Comparison of ENCODE assay signal across 22 cellular contexts in genomic region chr2:233139875-233140585, GRCh38.
DNase-seq lines count a peak whose midpoint lies in the region; ATAC-seq, FAIRE-seq and TF ChIP-seq lines count a peak whose summit lies in the region.
"Had no signal": no experiment of that assay in that cellular context is flagged by ENCODE, and none has a peak within 500 bp of the region (broad histone marks: within the 10 kb centered on the region; RNA-seq: fewer than 3 reads in every experiment).

No MANE protein-coding gene starts in this region.

- H3K27ac ChIP-seq in HUES64 (ENCODE audit: low read depth, low read length), result peak overlapping the region; percentile 88
- H3K27ac ChIP-seq: 22Rv1, C4-2B, gastrocnemius medialis, sigmoid colon, upper lobe of left lung had no signal

- H3K4me1 Mint-ChIP-seq in memory B cell, result peaks cover 37% of the 10 kb centered on the region

- peak overlapping the region; percentile 19 for H3K4me3 ChIP-seq in HUES64 (ENCODE audit: low read length)
- H3K4me3 ChIP-seq in bronchial epithelial cell (ENCODE audit: low read depth, low read length), result peak overlapping the region; percentile 58
- H3K4me3 ChIP-seq: gastrocnemius medialis, sigmoid colon, upper lobe of left lung had no signal

- H3K9me3 Mint-ChIP-seq in memory B cell, result no peaks in the 10 kb centered on the region

- no peak for FAIRE-seq in bronchial epithelial cell (lab: Jason Lieb, UNC)
- FAIRE-seq: endometrium, kidney had no signal

- H3K4me3 Mint-ChIP-seq in memory B cell, result no peak overlapping the region

- peak overlapping the region; percentile 41 for H3K27ac Mint-ChIP-seq in memory B cell

- WGBS in HUES64, result 54% methylated on average over 8 of the region's 9 CpGs

- ATAC-seq in memory B cell (ENCODE audit: low read depth) (no peak), HG02885 (IDR thresholded peaks at IDR 0.05; ENCODE audit: poor library complexity, unreplicated experiment) (no peak), HG03139 (IDR thresholded peaks at IDR 0.05; ENCODE audit: unreplicated experiment) (no peak), GM18858 (IDR thresholded peaks at IDR 0.05; ENCODE audit: unreplicated experiment) (no peak)
- ATAC-seq: gastrocnemius medialis had no signal

- H3K9me3 ChIP-seq in HUES64 (ENCODE audit: insufficient read depth, low read depth, low read length), result peaks cover 6% of the 10 kb centered on the region; the same call in 1 of the 2 replicates
- H3K9me3 ChIP-seq: gastrocnemius medialis, sigmoid colon had no signal

- TF ChIP-seq CTCF in bronchial epithelial cell (IDR thresholded peaks at IDR 0.05; ENCODE audit: insufficient read depth, low read length, severe bottlenecking), result no peak

- peak overlapping the region; percentile 68 for H3K9ac ChIP-seq in HUES64 (ENCODE audit: low read depth, low read length)

- H3K36me3 ChIP-seq in HUES64 (ENCODE audit: insufficient read depth, low read length) (no peaks in the 10 kb centered on the region), bronchial epithelial cell (ENCODE audit: control insufficient read depth, insufficient read depth, low read length) (peaks cover 3% of the 10 kb centered on the region)
- H3K36me3 ChIP-seq: gastrocnemius medialis, sigmoid colon had no signal

- no peaks in the 10 kb centered on the region for H3K27me3 Mint-ChIP-seq in memory B cell

- H3K36me3 Mint-ChIP-seq in memory B cell, result peaks cover 41% of the 10 kb centered on the region

- H3K4me1 ChIP-seq in HUES64 (ENCODE audit: insufficient read depth, low read length), result peaks cover 37% of the 10 kb centered on the region
- H3K4me1 ChIP-seq: gastrocnemius medialis, sigmoid colon had no signal

- H3K27me3 ChIP-seq in HUES64 (ENCODE audit: insufficient read depth, low read length) (no peaks in the 10 kb centered on the region), bronchial epithelial cell (ENCODE audit: control insufficient read depth, insufficient read depth, low read length) (no peaks in the 10 kb centered on the region)
- H3K27me3 ChIP-seq: upper lobe of left lung had no signal

- DNase-seq in NCI-H1105 treated with DMSO at 0.1 percent for 48 hours (lab: John Stamatoyannopoulos, UW) (peak; percentile 9), NCI-H1105 (lab: John Stamatoyannopoulos, UW) (no peak), bronchial epithelial cell (ENCODE audit: low read depth) (no peak), memory B cell (ENCODE audit: low spot score in 2 of 2) (no peak)
- DNase-seq: gastrocnemius medialis; GOT3; kidney; MM.1S; NCI-H2081; NCI-H774; nucleus accumbens; sigmoid colon; stimulated activated CD4-positive, alpha-beta T cell treated with anti-CD3 and anti-CD28 coated beads, Interleukin-4, amount 100 ng/mL, for 4 hours; T-helper 1 cell; upper lobe of left lung had no signal
